15 cellular contexts compared by ENCODE assay signal in the genomic region with DNA sequence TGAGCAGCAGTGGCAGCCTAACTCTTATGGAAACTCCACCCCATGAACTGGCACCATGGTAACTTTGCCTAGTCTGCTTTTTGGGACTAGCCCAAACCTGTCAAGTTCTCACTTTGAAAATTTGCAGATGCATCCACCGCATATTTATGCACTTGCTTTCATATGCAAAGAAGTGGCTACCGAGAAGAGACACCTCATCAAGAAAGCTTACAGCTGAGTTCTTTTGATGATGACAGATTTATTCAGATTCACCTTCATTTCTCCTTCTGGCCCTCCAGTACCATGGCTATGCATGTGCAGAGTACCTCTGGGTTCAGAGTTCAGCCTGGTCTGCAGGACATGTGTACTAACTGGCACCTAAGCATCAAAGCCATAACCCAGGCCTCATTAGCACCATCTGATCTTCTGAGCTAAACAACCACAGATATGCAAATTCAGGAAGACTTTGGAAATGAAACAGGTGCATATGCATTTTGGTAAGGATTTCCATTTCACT.
DNase-seq lines count a peak whose midpoint lies in the region; ATAC-seq lines count a peak whose summit lies in the region.
"Had no signal": no experiment of that assay in that cellular context is flagged by ENCODE, and none has a peak within 500 bp of the region (broad histone marks: within the 10 kb centered on the region; RNA-seq: fewer than 3 reads in every experiment).

No MANE protein-coding gene starts in this region.

- H3K9me3 Mint-ChIP-seq in stimulated activated naive CD8-positive, alpha-beta T cell treated with anti-CD3 and anti-CD28 coated beads, Interleukin-15, amount 100 ng/mL, for 72 hours = peaks cover 5 to 21% of the 10 kb centered on the region in 2 donors

- no peaks in the 10 kb centered on the region for H3K27me3 Mint-ChIP-seq in stimulated activated naive CD8-positive, alpha-beta T cell treated with anti-CD3 and anti-CD28 coated beads, Interleukin-15, amount 100 ng/mL, for 72 hours
- H3K27me3 Mint-ChIP-seq: stimulated activated naive CD8-positive, alpha-beta T cell treated with anti-CD3 and anti-CD28 coated beads, Interleukin-15, Interleukin-2, amounts not matched to agents 100 ng/mL and 50 ng/mL, for 24 hours had no signal

- peak; percentile 14 for DNase-seq in epithelial cell of prostate (ENCODE audit: low read depth, low spot score)
- DNase-seq in stimulated activated naive CD8-positive, alpha-beta T cell treated with anti-CD3 and anti-CD28 coated beads, Interleukin-15, amount 100 ng/mL, for 72 hours = no peak
- DNase-seq in HAP-1 (ENCODE audit: low spot score in 2 of 2) = no peak
- DNase-seq: IMR-90; islet precursor cell; NCI-H774; SHP77 treated with DMSO at 0.1 percent for 48 hours; stimulated activated CD4-positive, alpha-beta T cell treated with anti-CD3 and anti-CD28 coated beads, Interleukin-4, amount 100 ng/mL, for 4 hours had no signal

- ATAC-seq in GM18520 (IDR thresholded peaks at IDR 0.05; ENCODE audit: unreplicated experiment) = peak; percentile 84
- ATAC-seq in GM21390 (IDR thresholded peaks at IDR 0.05; ENCODE audit: unreplicated experiment) = peak; percentile 80
- ATAC-seq in HG03060 (IDR thresholded peaks at IDR 0.05; ENCODE audit: low read depth, unreplicated experiment) = peak; percentile 68
- no peak for ATAC-seq in HG03342 (IDR thresholded peaks at IDR 0.05; ENCODE audit: unreplicated experiment)
- ATAC-seq in HG03520 (IDR thresholded peaks at IDR 0.05; ENCODE audit: unreplicated experiment) = no peak
- no peak for ATAC-seq in stimulated activated naive CD8-positive, alpha-beta T cell treated with anti-CD3 and anti-CD28 coated beads, Interleukin-15, amount 100 ng/mL, for 72 hours

- no peaks in the 10 kb centered on the region for H3K4me1 ChIP-seq in HAP-1

- no peak overlapping the region for H3K4me3 ChIP-seq in HAP-1
- H3K4me3 ChIP-seq: coronary artery had no signal

- H3K27ac Mint-ChIP-seq in stimulated activated naive CD8-positive, alpha-beta T cell treated with anti-CD3 and anti-CD28 coated beads, Interleukin-15, amount 100 ng/mL, for 72 hours = no peak overlapping the region
- H3K27ac Mint-ChIP-seq: stimulated activated naive CD8-positive, alpha-beta T cell treated with anti-CD3 and anti-CD28 coated beads, Interleukin-15, Interleukin-2, amounts not matched to agents 100 ng/mL and 50 ng/mL, for 24 hours had no signal

- H3K4me3 Mint-ChIP-seq in stimulated activated naive CD8-positive, alpha-beta T cell treated with anti-CD3 and anti-CD28 coated beads, Interleukin-15, amount 100 ng/mL, for 72 hours = no peak overlapping the region
- H3K4me3 Mint-ChIP-seq: stimulated activated naive CD8-positive, alpha-beta T cell treated with anti-CD3 and anti-CD28 coated beads, Interleukin-15, Interleukin-2, amounts not matched to agents 100 ng/mL and 50 ng/mL, for 24 hours had no signal

- no peak overlapping the region for H3K27ac ChIP-seq in epithelial cell of prostate
- H3K27ac ChIP-seq: coronary artery had no signal

- no peaks in the 10 kb centered on the region for H3K36me3 ChIP-seq in HAP-1 (replicated peaks)

- H3K9me3 ChIP-seq in HAP-1 = no peaks in the 10 kb centered on the region

- H3K27me3 ChIP-seq in HAP-1 (ENCODE audit: low read depth) = no peaks in the 10 kb centered on the region

- in situ Hi-C loops in HAP-1 (cut with MboI; ENCODE audit: low sequenced_read_pairs) = no loop called here

- no peaks in the 10 kb centered on the region for H3K4me1 Mint-ChIP-seq in stimulated activated naive CD8-positive, alpha-beta T cell treated with anti-CD3 and anti-CD28 coated beads, Interleukin-15, amount 100 ng/mL, for 72 hours

Comparison
In these comparisons a context has a peak if more than half of its experiments do, and no peak if none do; other contexts are left out.
1. ATAC-seq: peak in GM18520 (single experiment), GM21390 (single experiment) and HG03060 (single experiment); none in HG03342 (single experiment), HG03520 (single experiment) and stimulated activated naive CD8-positive, alpha-beta T cell treated with anti-CD3 and anti-CD28 coated beads, Interleukin-15, amount 100 ng/mL, for 72 hours (single experiment).